Comparison of ENCODE assay signal across 24 cellular contexts in the genomic region with DNA sequence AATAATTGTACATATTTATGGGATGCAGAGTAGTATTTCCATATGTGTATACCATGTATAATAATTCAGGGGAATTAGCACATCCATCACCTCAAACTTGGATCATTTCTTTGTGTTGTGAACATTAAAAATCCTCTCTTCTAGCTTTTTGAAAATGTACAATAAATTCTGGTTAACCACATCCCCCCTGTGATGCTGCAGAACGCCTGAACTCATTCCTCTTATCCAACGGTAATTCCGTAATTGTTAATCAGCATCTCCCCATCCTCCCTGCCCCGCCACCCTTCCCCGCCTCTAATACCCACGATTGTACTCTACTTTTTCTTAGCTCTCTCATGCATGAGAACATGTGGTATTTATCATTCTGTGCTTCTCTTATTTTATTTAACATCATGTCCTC.
"Had no signal": no experiment of that assay in that cellular context is flagged by ENCODE, and none has a peak within 500 bp of the region (broad histone marks: within the 10 kb centered on the region; RNA-seq: fewer than 3 reads in every experiment).

No MANE protein-coding gene starts in this region.

- H3K27me3 Mint-ChIP-seq: activated CD4-positive, alpha-beta T cell treated with anti-CD3 and anti-CD28 coated beads, Interleukin-2, amount 10 ng/mL, durations not matched to agents 7 days and 5 days; activated naive CD4-positive, alpha-beta T cell treated with anti-CD3 and anti-CD28 coated beads, Interleukin-2, amount 50 U/mL, for 24 hours; stimulated activated naive CD8-positive, alpha-beta T cell treated with anti-CD3 and anti-CD28 coated beads, Interleukin-15, Interleukin-2, amounts not matched to agents 100 ng/mL and 50 ng/mL, for 24 hours had no signal

- H3K27me3 ChIP-seq: gastroesophageal sphincter, heart right ventricle, pancreas, thyroid gland had no signal

- H3K9me3 ChIP-seq: gastroesophageal sphincter, heart right ventricle, neutrophil, pancreas, psoas muscle, thyroid gland had no signal

- H3K36me3 ChIP-seq: gastroesophageal sphincter, heart right ventricle, neutrophil, pancreas, thyroid gland had no signal

- H3K36me3 Mint-ChIP-seq: activated CD8-positive, alpha-beta memory T cell treated with anti-CD3 and anti-CD28 coated beads, Interleukin-2, amount 10 ng/mL, durations not matched to agents 7 days and 5 days; activated naive CD4-positive, alpha-beta T cell treated with anti-CD3 and anti-CD28 coated beads, Interleukin-2, amount 50 U/mL, for 24 hours; natural killer cell treated with Interleukin-12 subunit alpha and Interleukin-12 subunit beta and Interleukin-15 and Interleukin-18, amount 100 ng/mL, for 72 hours had no signal

- H3K27ac ChIP-seq: epithelial cell of prostate, gastroesophageal sphincter, heart right ventricle, neutrophil, psoas muscle, VCaP had no signal

- FAIRE-seq: bronchial epithelial cell, pancreas had no signal

- H3K4me1 Mint-ChIP-seq: activated CD4-positive, alpha-beta T cell treated with anti-CD3 and anti-CD28 coated beads, Interleukin-2, amount 10 ng/mL, durations not matched to agents 7 days and 5 days; activated CD8-positive, alpha-beta memory T cell treated with anti-CD3 and anti-CD28 coated beads, Interleukin-2, amount 10 ng/mL, durations not matched to agents 7 days and 5 days had no signal

- DNase-seq: activated CD4-positive, alpha-beta T cell treated with anti-CD3 and anti-CD28 coated beads, Interleukin-2, amount 10 ng/mL, durations not matched to agents 7 days and 5 days; activated CD8-positive, alpha-beta memory T cell treated with anti-CD3 and anti-CD28 coated beads, Interleukin-2, amount 10 ng/mL, durations not matched to agents 7 days and 5 days; activated CD8-positive, alpha-beta T cell treated with anti-CD3 and anti-CD28 coated beads for 36 hours; activated gamma-delta T cell; activated T-cell treated with anti-CD3 and anti-CD28 coated beads for 4 hours; aorta; cortex of kidney; heart right ventricle; left ventricle myocardium superior; mammary epithelial cell; pancreas; psoas muscle; right cardiac atrium; stimulated activated CD4-positive, alpha-beta T cell treated with anti-CD3 and anti-CD28 coated beads, Interleukin-1b, Interleukin-23, amount 100 ng/mL, for 48 hours; substantia nigra; thyroid gland had no signal

- H3K27ac Mint-ChIP-seq: activated CD4-positive, alpha-beta T cell treated with anti-CD3 and anti-CD28 coated beads, Interleukin-2, amount 10 ng/mL, durations not matched to agents 7 days and 5 days; activated CD8-positive, alpha-beta memory T cell treated with anti-CD3 and anti-CD28 coated beads, Interleukin-2, amount 10 ng/mL, durations not matched to agents 7 days and 5 days; activated CD8-positive, alpha-beta T cell treated with anti-CD3 and anti-CD28 coated beads for 36 hours; activated naive CD4-positive, alpha-beta T cell treated with anti-CD3 and anti-CD28 coated beads, Interleukin-2, amount 50 U/mL, for 24 hours; natural killer cell treated with Interleukin-12 subunit alpha and Interleukin-12 subunit beta and Interleukin-15 and Interleukin-18, amount 100 ng/mL, for 72 hours; stimulated activated naive CD8-positive, alpha-beta T cell treated with anti-CD3 and anti-CD28 coated beads, Interleukin-15, Interleukin-2, amounts not matched to agents 100 ng/mL and 50 ng/mL, for 24 hours had no signal

- H3K4me3 ChIP-seq: gastroesophageal sphincter, heart right ventricle, pancreas, psoas muscle, thyroid gland had no signal

- H3K4me1 ChIP-seq: psoas muscle had no signal

- H3K4me3 Mint-ChIP-seq: activated CD4-positive, alpha-beta T cell treated with anti-CD3 and anti-CD28 coated beads, Interleukin-2, amount 10 ng/mL, durations not matched to agents 7 days and 5 days; activated CD8-positive, alpha-beta memory T cell treated with anti-CD3 and anti-CD28 coated beads, Interleukin-2, amount 10 ng/mL, durations not matched to agents 7 days and 5 days; activated CD8-positive, alpha-beta T cell treated with anti-CD3 and anti-CD28 coated beads for 36 hours; activated naive CD4-positive, alpha-beta T cell treated with anti-CD3 and anti-CD28 coated beads, Interleukin-2, amount 50 U/mL, for 24 hours; natural killer cell treated with Interleukin-12 subunit alpha and Interleukin-12 subunit beta and Interleukin-15 and Interleukin-18, amount 100 ng/mL, for 72 hours; stimulated activated naive CD8-positive, alpha-beta T cell treated with anti-CD3 and anti-CD28 coated beads, Interleukin-15, Interleukin-2, amounts not matched to agents 100 ng/mL and 50 ng/mL, for 24 hours had no signal

- H3K9me3 Mint-ChIP-seq: activated CD8-positive, alpha-beta T cell treated with anti-CD3 and anti-CD28 coated beads for 36 hours; activated naive CD4-positive, alpha-beta T cell treated with anti-CD3 and anti-CD28 coated beads, Interleukin-2, amount 50 U/mL, for 24 hours had no signal
